Comparison of ENCODE assay signal across 8 cellular contexts in the genomic region with DNA sequence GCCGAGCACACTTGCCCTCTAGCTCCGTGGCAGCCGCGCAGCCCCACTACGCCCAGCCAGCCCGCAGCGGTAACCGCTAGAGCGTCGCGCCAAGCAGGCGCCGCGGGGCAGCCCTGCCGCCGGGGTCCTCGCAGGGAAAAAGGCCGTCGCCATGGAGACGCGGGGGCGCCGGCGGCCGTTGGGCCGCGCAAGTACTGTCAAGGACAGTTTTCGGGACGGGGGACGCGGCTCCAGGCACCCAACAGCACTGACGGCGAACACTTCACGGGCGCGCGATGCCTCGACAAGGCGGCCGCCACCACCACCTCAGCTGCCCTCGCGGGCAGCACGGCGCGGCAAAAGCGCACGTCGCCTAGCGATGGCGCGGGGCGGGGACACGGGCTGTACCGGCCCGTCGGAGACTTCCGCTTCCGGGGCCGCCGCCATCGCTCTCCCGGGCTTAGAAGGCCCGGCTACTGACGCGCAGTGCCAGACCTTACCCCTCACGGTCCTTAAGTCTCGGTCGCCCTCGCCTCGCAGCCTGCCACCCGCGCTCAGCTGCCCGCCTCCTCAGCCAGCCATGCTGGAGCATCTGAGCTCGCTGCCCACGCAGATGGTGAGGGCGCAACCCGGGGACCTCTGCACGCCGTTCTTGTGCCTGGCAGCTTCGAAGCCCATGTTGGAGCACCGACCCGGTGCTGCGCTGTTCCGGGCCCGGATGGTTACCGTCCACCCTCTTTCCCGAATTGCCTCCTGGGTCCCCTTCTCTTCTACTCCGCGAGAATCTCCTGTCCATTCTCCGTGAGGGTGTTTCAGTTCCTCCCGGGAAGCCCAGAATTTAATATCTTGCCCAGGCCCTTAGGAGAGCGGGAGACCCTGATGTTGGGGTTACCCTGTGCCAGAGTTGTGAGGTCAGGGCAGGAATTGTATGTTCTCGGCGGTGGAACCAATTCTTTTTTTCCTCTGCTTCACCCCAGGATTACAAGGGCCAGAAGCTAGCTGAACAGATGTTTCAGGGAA. TPM values are rescaled to one million over a fixed set of nuclear protein-coding genes. Genes with fewer than 3 reads are reported as not detected.
A peak's percentile ranks its signal among the peaks of the same experiment; 100 is the strongest.
DNase-seq lines count a peak whose midpoint lies in the region; ATAC-seq and TF ChIP-seq lines count a peak whose summit lies in the region.

A gene with protein sequence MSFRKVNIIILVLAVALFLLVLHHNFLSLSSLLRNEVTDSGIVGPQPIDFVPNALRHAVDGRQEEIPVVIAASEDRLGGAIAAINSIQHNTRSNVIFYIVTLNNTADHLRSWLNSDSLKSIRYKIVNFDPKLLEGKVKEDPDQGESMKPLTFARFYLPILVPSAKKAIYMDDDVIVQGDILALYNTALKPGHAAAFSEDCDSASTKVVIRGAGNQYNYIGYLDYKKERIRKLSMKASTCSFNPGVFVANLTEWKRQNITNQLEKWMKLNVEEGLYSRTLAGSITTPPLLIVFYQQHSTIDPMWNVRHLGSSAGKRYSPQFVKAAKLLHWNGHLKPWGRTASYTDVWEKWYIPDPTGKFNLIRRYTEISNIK (minus strand): TSS at position 104 of the 999 bp plus-strand sequence. CDS start 5,331 bp downstream, outside the sequence.
TSS of gene SPCS1 (plus strand) at position 419 of the 999 bp plus-strand sequence. CDS start at position 560, 141 bp downstream.

- peaks cover 28% of the 10 kb centered on the region for H3K36me3 Mint-ChIP-seq in dendritic cell treated with granulocyte-macrophage colony-stimulating factor and Interleukin-4, amounts not matched to agents 40 ng/mL and 50 ng/mL, for 4 days (ENCODE audit: low read depth)

- no peaks in the 10 kb centered on the region for H3K9me3 Mint-ChIP-seq in dendritic cell treated with granulocyte-macrophage colony-stimulating factor and Interleukin-4, amounts not matched to agents 40 ng/mL and 50 ng/mL, for 4 days

- H3K27me3 Mint-ChIP-seq in dendritic cell treated with granulocyte-macrophage colony-stimulating factor and Interleukin-4, amounts not matched to agents 40 ng/mL and 50 ng/mL, for 4 days: no peaks in the 10 kb centered on the region

- H3K4me3 Mint-ChIP-seq in dendritic cell treated with granulocyte-macrophage colony-stimulating factor and Interleukin-4, amounts not matched to agents 40 ng/mL and 50 ng/mL, for 4 days: peak within 1 kb of the TSS; percentile 98

- peak within 1 kb of the TSS; percentile 83 to 86 for H3K27ac ChIP-seq in liver (ENCODE audit: low read depth in 1 of 2, low read length in 2 of 2)

- ATAC-seq in GM19035 (IDR thresholded peaks at IDR 0.05; ENCODE audit: unreplicated experiment) (peak; percentile 77), HG03354 (IDR thresholded peaks at IDR 0.05; ENCODE audit: poor library complexity, severe bottlenecking, unreplicated experiment) (peak; percentile 87)

- no peaks in the 10 kb centered on the region for H3K27me3 ChIP-seq in liver (ENCODE audit: control insufficient read depth in 4 of 4, insufficient read depth in 4 of 4, low read length in 3 of 4)

- H3K4me1 ChIP-seq in liver (ENCODE audit: control insufficient read depth in 4 of 4, insufficient read depth in 4 of 4, low read length in 3 of 4): peaks cover 2 to 38% (median 26%) of the 10 kb centered on the region in 4 donors

- DNase-seq in AML-193 (lab: John Stamatoyannopoulos, UW) (peak; percentile 86 to 87), NCI-H524 treated with DMSO at 0.1 percent for 48 hours (lab: John Stamatoyannopoulos, UW) (peak; percentile 20)
- peak; percentile 81 for DNase-seq in activated CD4-positive, alpha-beta T cell treated with anti-CD3 and anti-CD28 coated beads, Interleukin-2, amount 50 U/mL, for 1 hour
- DNase-seq in stimulated activated CD4-positive, alpha-beta T cell treated with anti-CD3 and anti-CD28 coated beads, Interleukin-4, amount 100 ng/mL, for 24 hours: peak; percentile 85

- H3K9ac ChIP-seq in liver (ENCODE audit: low read depth in 1 of 2, low read length in 2 of 2): peak within 1 kb of the TSS; percentile 85 to 86

- H3K9me3 ChIP-seq in liver (ENCODE audit: control insufficient read depth in 4 of 4, low read length in 3 of 4): no peaks in the 10 kb centered on the region

- H3K27ac Mint-ChIP-seq in dendritic cell treated with granulocyte-macrophage colony-stimulating factor and Interleukin-4, amounts not matched to agents 40 ng/mL and 50 ng/mL, for 4 days: peak within 1 kb of the TSS; percentile 97

- no peak for TF ChIP-seq CTCF in liver (IDR thresholded peaks at IDR 0.05; ENCODE audit: low read depth, low read length, missing input control)

- H3K4me3 ChIP-seq in liver (ENCODE audit: low read depth in 1 of 3, low read length in 3 of 3): peak within 1 kb of the TSS; percentile 71 to 94 (median 84)

- peaks cover 25% of the 10 kb centered on the region for H3K4me1 Mint-ChIP-seq in dendritic cell treated with granulocyte-macrophage colony-stimulating factor and Interleukin-4, amounts not matched to agents 40 ng/mL and 50 ng/mL, for 4 days (ENCODE audit: low read depth)

- intact Hi-C loops in dendritic cell treated with granulocyte-macrophage colony-stimulating factor and Interleukin-4, amounts not matched to agents 40 ng/mL and 50 ng/mL, for 4 days (cut with micrococcal nuclease): loop anchor here (1.0 kb wide), 1 partner anchor 20 kb away; the partner anchor contains the start of gene GNL3

- peaks cover 0 to 9% (median 5%) of the 10 kb centered on the region in 4 donors for H3K36me3 ChIP-seq in liver (ENCODE audit: control insufficient read depth in 4 of 4, insufficient read depth in 3 of 4, low read depth in 1 of 4, low read length in 3 of 4)

- TF ChIP-seq RAD21 in liver (IDR thresholded peaks at IDR 0.05): no peak

- under 1% methylated on average over 94 of the region's 94 CpGs for WGBS in liver

TF ChIP-seq in liver, 16 proteins besides CTCF, POLR2A, EP300 and RAD21:
- no peak for TF ChIP-seq SP1 (IDR thresholded peaks at IDR 0.05)
- no peak for TF ChIP-seq EGR1 (IDR thresholded peaks at IDR 0.05; ENCODE audit: low read depth in 2 of 2)
- TF ChIP-seq YY1 (IDR thresholded peaks at IDR 0.05): peak; percentile 95
- TF ChIP-seq, protein P1, sequence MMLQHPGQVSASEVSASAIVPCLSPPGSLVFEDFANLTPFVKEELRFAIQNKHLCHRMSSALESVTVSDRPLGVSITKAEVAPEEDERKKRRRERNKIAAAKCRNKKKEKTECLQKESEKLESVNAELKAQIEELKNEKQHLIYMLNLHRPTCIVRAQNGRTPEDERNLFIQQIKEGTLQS (IDR thresholded peaks at IDR 0.05): no peak
- no peak for TF ChIP-seq ZBTB33 (IDR thresholded peaks at IDR 0.05)
- TF ChIP-seq FOXA2 (IDR thresholded peaks at IDR 0.05): no peak
- no peak for TF ChIP-seq MAX (IDR thresholded peaks at IDR 0.05)
- TF ChIP-seq JUND (IDR thresholded peaks at IDR 0.05): no peak
- peak; percentile 33 for TF ChIP-seq REST (IDR thresholded peaks at IDR 0.05)
- peak; percentile 79 to 93 for TF ChIP-seq GABPA (IDR thresholded peaks at IDR 0.05 in 1 of 2, conservative IDR thresholded peaks at IDR 0.05 in 1 of 2)
- TF ChIP-seq NR2F2 (IDR thresholded peaks at IDR 0.05): no peak
- TF ChIP-seq HNF4A (conservative IDR thresholded peaks at IDR 0.05): no peak
- TF ChIP-seq TAF1 (conservative IDR thresholded peaks at IDR 0.05): no peak
- no peak for TF ChIP-seq RXRA (IDR thresholded peaks at IDR 0.05)
- no peak for TF ChIP-seq FOXA1 (IDR thresholded peaks at IDR 0.05)
- TF ChIP-seq HNF4G (IDR thresholded peaks at IDR 0.05): no peak

RNA-seq across cellular contexts. Expression of the first gene that starts in this region (rescaled TPM):
- 10 to 100 TPM; 33.3 to 77.9 TPM for total RNA-seq in liver
- polyA plus RNA-seq in liver: 10 to 100 TPM; 53.2 to 60.3 TPM

RNA-seq across cellular contexts. Expression of gene SPCS1, which starts in this region (rescaled TPM):
- total RNA-seq in liver: 10 to 100 TPM; 42.3 to 65.9 TPM
- 100 to 1,000 TPM; 161 to 227 TPM for polyA plus RNA-seq in liver

Comparison
In these comparisons a context has a peak if more than half of its experiments do, and no peak if none do; other contexts are left out.
1. Peak in every context shown above with its lines: DNase-seq, ATAC-seq, H3K4me3 ChIP-seq and H3K27ac ChIP-seq.
2. DNase-seq: peak in every context shown above with its lines; median percentile 86 in AML-193; 85 in stimulated activated CD4-positive, alpha-beta T cell treated with anti-CD3 and anti-CD28 coated beads, Interleukin-4, amount 100 ng/mL, for 24 hours; 81 in activated CD4-positive, alpha-beta T cell treated with anti-CD3 and anti-CD28 coated beads, Interleukin-2, amount 50 U/mL, for 1 hour; 20 in NCI-H524 treated with DMSO at 0.1 percent for 48 hours.